ENCODE assay signal across 27 cellular contexts in the genomic region with DNA sequence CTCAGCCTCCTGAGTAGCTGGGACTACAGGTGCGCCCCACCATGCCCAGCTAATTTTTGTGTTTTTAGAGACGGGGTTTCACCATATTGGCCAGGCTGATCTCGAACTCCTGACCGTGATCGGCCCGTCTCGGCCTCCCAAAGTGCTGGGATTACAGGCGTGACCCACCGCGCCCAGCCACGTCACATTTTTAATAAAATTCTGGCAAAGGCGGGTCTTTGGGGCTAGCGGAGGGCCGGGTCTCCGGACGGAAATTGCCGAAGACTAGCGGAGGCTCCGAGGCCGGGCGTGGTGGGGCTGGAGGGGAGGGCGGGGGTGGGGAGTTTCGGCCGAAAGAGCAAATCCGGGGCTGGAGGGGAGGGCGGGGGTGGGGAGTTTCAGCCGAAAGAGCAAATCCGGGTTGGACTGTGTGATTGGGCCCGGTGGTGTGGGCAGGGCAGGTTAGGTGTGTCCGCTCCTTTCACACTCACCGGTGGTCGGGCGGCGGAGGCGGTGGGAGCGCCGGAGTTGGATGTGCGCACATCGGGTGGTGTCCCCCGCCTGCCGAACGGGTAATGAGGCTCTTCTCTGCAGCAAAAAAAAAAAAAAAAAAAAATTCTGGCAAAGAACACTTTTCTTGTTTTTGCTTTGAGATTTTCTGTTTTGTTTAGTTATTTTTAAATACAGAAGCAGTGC. TPM values are rescaled to one million over a fixed set of nuclear protein-coding genes. Genes with fewer than 3 reads are reported as not detected.
A peak's percentile ranks its signal among the peaks of the same experiment; 100 is the strongest.
DNase-seq lines count a peak whose midpoint lies in the region; FAIRE-seq and TF ChIP-seq lines count a peak whose summit lies in the region.
"Had no signal": no experiment of that assay in that cellular context is flagged by ENCODE, and none has a peak within 500 bp of the region (broad histone marks: within the 10 kb centered on the region; RNA-seq: fewer than 3 reads in every experiment).

No MANE protein-coding gene starts in this region.

- H3K4me3 ChIP-seq in right atrium auricular region (no peak overlapping the region), kidney (ENCODE audit: low read length in 2 of 2) (no peak overlapping the region)
- H3K4me3 ChIP-seq: BLaER1 had no signal

- H3K27ac ChIP-seq in right atrium auricular region (no peak overlapping the region), kidney (ENCODE audit: low read depth in 2 of 2, low read length in 2 of 2) (no peak overlapping the region)
- H3K27ac ChIP-seq: 22Rv1, BLaER1 had no signal

- no peak for FAIRE-seq in kidney (lab: Jason Lieb, UNC)
- FAIRE-seq: A204.1, G401.6, GM12891, GM19239 had no signal

- H3K9ac ChIP-seq in kidney (ENCODE audit: low read length in 2 of 2) = no peak overlapping the region
- H3K9ac ChIP-seq: BLaER1 had no signal

- peak; percentile 68 for DNase-seq in cardiac septum (ENCODE audit: low spot score)
- no peak for DNase-seq in right atrium auricular region (ENCODE audit: low spot score)
- peak; percentile 29 for DNase-seq in iPS-NIHi11 (ENCODE audit: low spot score)
- DNase-seq in mesenteric fat pad (ENCODE audit: low spot score) = peak; percentile 81
- no peak for DNase-seq in kidney
- DNase-seq in activated gamma-delta T cell treated with Interleukin-2 at 50 U/mL for 16 hours = no peak
- no peak for DNase-seq in A172 (ENCODE audit: low spot score)
- DNase-seq: ACHN; BE2C; C1 segment of cervical spinal cord; CD4-positive, alpha-beta memory T cell; CD4-positive, CD25-positive, alpha-beta regulatory T cell; CD8-positive, alpha-beta memory T cell; COR-L47; DMS 273 treated with DMSO at 0.1 percent for 48 hours; DMS153; DMS53; DMS79; DND-41; EL; GF-D8 had no signal

- no peaks in the 10 kb centered on the region for H3K27me3 ChIP-seq in right atrium auricular region
- H3K27me3 ChIP-seq: BE2C, BLaER1 had no signal

- peaks cover 31% of the 10 kb centered on the region for H3K36me3 ChIP-seq in right atrium auricular region
- H3K36me3 ChIP-seq in kidney (ENCODE audit: control insufficient read depth in 1 of 2, insufficient read depth in 2 of 2, low read length in 2 of 2) = peaks cover 6 to 13% of the 10 kb centered on the region in 2 donors

- intact Hi-C loops in cardiac septum (cut with DNase I) = no loop called here
- intact Hi-C loops in kidney (cut with DNase I) = no loop called here

- H3K4me1 ChIP-seq in right atrium auricular region (no peaks in the 10 kb centered on the region), kidney (ENCODE audit: control insufficient read depth in 1 of 2, insufficient read depth in 1 of 2, low read depth in 1 of 2, low read length in 2 of 2) (no peaks in the 10 kb centered on the region)
- H3K4me1 ChIP-seq: BE2C, BLaER1 had no signal

- H3K9me3 ChIP-seq in right atrium auricular region (no peaks in the 10 kb centered on the region), kidney (ENCODE audit: control insufficient read depth in 1 of 2, low read length in 2 of 2) (no peaks in the 10 kb centered on the region)
- H3K9me3 ChIP-seq: BE2C, BLaER1 had no signal

- no peak for TF ChIP-seq CTCF in right atrium auricular region (IDR thresholded peaks at IDR 0.05)
- TF ChIP-seq CTCF in kidney (IDR thresholded peaks at IDR 0.05; ENCODE audit: borderline replicate concordance, extremely low read depth, insufficient read depth) = no peak

RNA-seq across cellular contexts. Expression of gene RUFY1, which starts 27.1 kb away (rescaled TPM):
- total RNA-seq in cardiac septum = 24.7 TPM
- total RNA-seq in right atrium auricular region = 10 to 100 TPM; 19.5 to 25.4 TPM
- 40.9 TPM for total RNA-seq in mesenteric fat pad
- 56.3 TPM for total RNA-seq in kidney
- polyA plus RNA-seq in kidney (ENCODE audit: insufficient read depth, low read depth, low replicate concordance) = 48.5 TPM
- total RNA-seq in A172 (2014; rRNA removed; shearing (Covaris generic)) = 97.0 and 124 TPM in 2 replicates

RNA-seq across cellular contexts. Expression of gene HNRNPH1, which starts 46.0 kb away (rescaled TPM):
- total RNA-seq in cardiac septum (222 TPM), right atrium auricular region (100 to 1,000 TPM; 104 to 146 TPM), mesenteric fat pad (429 TPM), kidney (564 TPM)
- polyA plus RNA-seq in kidney (ENCODE audit: insufficient read depth, low read depth, low replicate concordance) = 191 TPM
- 529 and 554 TPM in 2 replicates for total RNA-seq in A172 (2014; rRNA removed; shearing (Covaris generic))

Comparison
In these comparisons a context has a peak if more than half of its experiments do, and no peak if none do; other contexts are left out.
1. DNase-seq: peak in cardiac septum (single experiment), iPS-NIHi11 (single experiment) and mesenteric fat pad (single experiment); none in right atrium auricular region (single experiment), kidney (single experiment), activated gamma-delta T cell treated with Interleukin-2 at 50 U/mL for 16 hours (single experiment) and A172 (single experiment).